10 cellular contexts compared by ENCODE assay signal in the genomic region with DNA sequence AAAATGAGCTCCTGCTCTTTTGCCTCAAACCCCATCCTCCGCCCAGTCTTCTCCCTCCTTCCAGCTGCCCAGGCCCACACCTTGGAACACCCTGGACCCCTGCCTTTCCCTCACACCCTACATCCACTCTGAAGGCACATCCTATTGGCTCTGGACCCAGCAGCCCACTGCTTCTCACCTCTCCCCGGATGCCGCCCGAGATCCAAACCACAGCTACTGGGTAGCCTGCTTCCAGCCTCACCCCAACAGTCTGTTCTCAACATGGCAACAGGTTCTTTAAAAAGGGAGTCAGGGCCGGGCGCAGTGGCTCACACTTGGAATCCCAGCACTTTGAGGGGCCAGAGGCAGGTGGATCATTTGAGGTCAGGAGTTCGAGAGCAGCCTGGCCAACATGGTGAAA. TPM values are rescaled to one million over a fixed set of nuclear protein-coding genes. Genes with fewer than 3 reads are reported as not detected.
"Had no signal": no experiment of that assay in that cellular context is flagged by ENCODE, and none has a peak within 500 bp of the region (broad histone marks: within the 10 kb centered on the region; RNA-seq: fewer than 3 reads in every experiment).

No MANE protein-coding gene starts in this region.

- H3K9me3 Mint-ChIP-seq: H9, HFFc6, IgD-negative memory B cell had no signal

- H3K9ac ChIP-seq: GM23248 had no signal

- FAIRE-seq: H54, HepG2 had no signal

- DNase-seq: GM23248, GOT3, H9, HCEC 1CT, HFFc6 had no signal

- H3K27ac Mint-ChIP-seq: H9, HFFc6, IgD-negative memory B cell had no signal

- H2AFZ ChIP-seq: GM23248 had no signal

- H3K27ac ChIP-seq: GM23248, HL-60 had no signal

- H3K4me3 ChIP-seq: GM23248 had no signal

- ATAC-seq: HepG2 had no signal

- H3K4me3 Mint-ChIP-seq: HFFc6 had no signal

RNA-seq across cellular contexts. Expression of gene H2BK1, which starts 47.7 kb away (rescaled TPM):
- total RNA-seq: GM23248, H9, HepG2, HFFc6, HT1080 had no signal
- polyA plus RNA-seq: GM23248, HepG2, IgD-negative memory B cell had no signal
